Comparison of ENCODE assay signal across 10 cellular contexts in genomic region chr10:83990126-83990525, GRCh38.
DNase-seq lines count a peak whose midpoint lies in the region; ATAC-seq lines count a peak whose summit lies in the region.
"Had no signal": no experiment of that assay in that cellular context is flagged by ENCODE, and none has a peak within 500 bp of the region (broad histone marks: within the 10 kb centered on the region; RNA-seq: fewer than 3 reads in every experiment).

No MANE protein-coding gene starts in this region.

- DNase-seq in midbrain (lab: John Stamatoyannopoulos, UW) (peak; percentile 42), Right ventricle myocardium superior (no peak), T-helper 1 cell (no peak), posterior vena cava (ENCODE audit: low spot score) (no peak), NCI-H2171 treated with DMSO at 0.1 percent for 48 hours (lab: John Stamatoyannopoulos, UW) (no peak)
- DNase-seq: DND-41, NCI-H69 had no signal

- ATAC-seq in GM18870 (IDR thresholded peaks at IDR 0.05; ENCODE audit: unreplicated experiment) (peak; percentile 95), HG02571 (IDR thresholded peaks at IDR 0.05; ENCODE audit: unreplicated experiment) (peak; percentile 94), HG03457 (IDR thresholded peaks at IDR 0.05; ENCODE audit: unreplicated experiment) (peak; percentile 97), Right ventricle myocardium superior (ENCODE audit: poor library complexity) (no peak)

- intact Hi-C loops in Right ventricle myocardium superior (cut with DNase I) (no loop called here), posterior vena cava (cut with DNase I) (no loop called here)
